ENCODE assay signal across 18 cellular contexts in genomic region chr9:130144703-130145102, GRCh38. TPM values are rescaled to one million over a fixed set of nuclear protein-coding genes. Genes with fewer than 3 reads are reported as not detected.
DNase-seq lines count a peak whose midpoint lies in the region; ATAC-seq, FAIRE-seq and TF ChIP-seq lines count a peak whose summit lies in the region.
"Had no signal": no experiment of that assay in that cellular context is flagged by ENCODE, and none has a peak within 500 bp of the region (broad histone marks: within the 10 kb centered on the region; RNA-seq: fewer than 3 reads in every experiment).

No MANE protein-coding gene starts in this region.

- H3K4me1 ChIP-seq in right atrium auricular region (peaks cover 0 to 18% of the 10 kb centered on the region in 2 donors), astrocyte (ENCODE audit: insufficient read depth, low read length) (peaks cover 12% of the 10 kb centered on the region), mucosa of descending colon (ENCODE audit: low read depth) (no peaks in the 10 kb centered on the region), thoracic aorta (ENCODE audit: control insufficient read depth in 1 of 2, low read depth in 2 of 2) (peaks cover 8 to 24% of the 10 kb centered on the region in 2 donors)

- H3K4me1 Mint-ChIP-seq in astrocyte (ENCODE audit: low read depth, unreplicated experiment) = peaks cover 33% of the 10 kb centered on the region

- FAIRE-seq in astrocyte (lab: Jason Lieb, UNC) = no peak

- no peaks in the 10 kb centered on the region for H3K36me3 ChIP-seq in right atrium auricular region
- H3K36me3 ChIP-seq in astrocyte (ENCODE audit: insufficient read depth, low read length) = no peaks in the 10 kb centered on the region
- H3K36me3 ChIP-seq in mucosa of descending colon (ENCODE audit: low read depth) = no peaks in the 10 kb centered on the region
- H3K36me3 ChIP-seq in thoracic aorta = no peaks in the 10 kb centered on the region
- H3K36me3 ChIP-seq: gastrocnemius medialis, tibial nerve had no signal

- DNase-seq in Right ventricle myocardium superior = peak; percentile 67
- no peak for DNase-seq in right atrium auricular region (ENCODE audit: low spot score)
- no peak for DNase-seq in astrocyte (ENCODE audit: low read depth)
- DNase-seq in mucosa of descending colon = peak in 1 of 3 donors; percentile 15
- no peak for DNase-seq in thoracic aorta (ENCODE audit: low spot score)
- no peak for DNase-seq in activated CD4-positive, alpha-beta T cell treated with anti-CD3 and anti-CD28 coated beads, Interleukin-2, amount 50 U/mL, for 1 hour
- DNase-seq in stimulated activated CD4-positive, alpha-beta T cell treated with anti-CD3 and anti-CD28 coated beads, Interleukin-12 subunit alpha, Interleukin-12 subunit beta, amount 100 ng/mL, for 4 hours = no peak
- DNase-seq: activated effector memory CD4-positive, alpha-beta T cell treated with Interleukin-2 at 50 U/mL for 16 hours; caudate nucleus; CD8-positive, alpha-beta T cell; EL; NCI-H526 treated with DMSO at 0.1 percent for 48 hours; nephron progenitor cell had no signal

- no peaks in the 10 kb centered on the region for H3K79me2 ChIP-seq in astrocyte (ENCODE audit: insufficient read depth, low read length)

- peaks cover 3% of the 10 kb centered on the region for H3K9me3 Mint-ChIP-seq in astrocyte (ENCODE audit: unreplicated experiment)
- H3K9me3 Mint-ChIP-seq: CD8-positive, alpha-beta T cell; nephron progenitor cell had no signal

- H3K4me3 ChIP-seq in right atrium auricular region (no peak overlapping the region), astrocyte (ENCODE audit: insufficient read depth, low read depth, low read length) (no peak overlapping the region), mucosa of descending colon (no peak overlapping the region), thoracic aorta (peak overlapping the region; percentile 61)
- H3K4me3 ChIP-seq: gastrocnemius medialis, SK-N-MC, tibial nerve had no signal

- H2AFZ ChIP-seq in astrocyte (ENCODE audit: low read depth, low read length) = no peak overlapping the region

- TF ChIP-seq CTCF in right atrium auricular region (IDR thresholded peaks at IDR 0.05) (no peak), astrocyte (IDR thresholded peaks at IDR 0.05; ENCODE audit: insufficient read depth, low read depth, low read length) (no peak), mucosa of descending colon (IDR thresholded peaks at IDR 0.05) (no peak), thoracic aorta (IDR thresholded peaks at IDR 0.05) (no peak)

- peak; percentile 89 for ATAC-seq in Right ventricle myocardium superior (ENCODE audit: poor library complexity)
- ATAC-seq in mucosa of descending colon = peak; percentile 61
- ATAC-seq in thoracic aorta (ENCODE audit: insufficient number of reproducible peaks, low FRiP score, low read depth) = no peak
- no peak for ATAC-seq in HG03039 (IDR thresholded peaks at IDR 0.05; ENCODE audit: unreplicated experiment)
- ATAC-seq: activated CD4-positive, CD25-positive, alpha-beta regulatory T cell treated with anti-CD3 and anti-CD28 coated beads, Interleukin-2, amount 50 U/mL, for 24 hours had no signal

- H3K27ac ChIP-seq in right atrium auricular region (no peak overlapping the region), astrocyte (ENCODE audit: low read depth, low read length) (no peak overlapping the region), thoracic aorta (no peak overlapping the region)
- H3K27ac ChIP-seq: gastrocnemius medialis, SK-N-MC, tibial nerve had no signal

- no peak overlapping the region for H3K4me3 Mint-ChIP-seq in astrocyte (ENCODE audit: unreplicated experiment)

- H3K36me3 Mint-ChIP-seq in astrocyte (ENCODE audit: low read depth, unreplicated experiment) = peaks cover 5% of the 10 kb centered on the region
- H3K36me3 Mint-ChIP-seq: CD8-positive, alpha-beta T cell had no signal

- H3K4me2 ChIP-seq in astrocyte (ENCODE audit: low read length) = peak overlapping the region; percentile 78

- H3K27me3 ChIP-seq in right atrium auricular region = no peaks in the 10 kb centered on the region
- H3K27me3 ChIP-seq in astrocyte (ENCODE audit: insufficient read depth, low read length) = no peaks in the 10 kb centered on the region
- H3K27me3 ChIP-seq in thoracic aorta (replicated peaks; ENCODE audit: insufficient read depth) = no peaks in the 10 kb centered on the region
- H3K27me3 ChIP-seq: gastrocnemius medialis had no signal

- H3K27ac Mint-ChIP-seq in astrocyte (ENCODE audit: unreplicated experiment) = no peak overlapping the region
- H3K27ac Mint-ChIP-seq: CD8-positive, alpha-beta T cell; nephron progenitor cell had no signal

- intact Hi-C loops in Right ventricle myocardium superior (cut with DNase I) (no loop called here), mucosa of descending colon (cut with DNase I, micrococcal nuclease) (no loop called here)

- no peaks in the 10 kb centered on the region for H4K20me1 ChIP-seq in astrocyte (ENCODE audit: insufficient read depth, low read length)

- no peaks in the 10 kb centered on the region for H3K9me3 ChIP-seq in right atrium auricular region
- no peaks in the 10 kb centered on the region for H3K9me3 ChIP-seq in astrocyte (ENCODE audit: insufficient read depth, low read depth, low read length)
- H3K9me3 ChIP-seq in mucosa of descending colon = no peaks in the 10 kb centered on the region
- H3K9me3 ChIP-seq in thoracic aorta = no peaks in the 10 kb centered on the region
- H3K9me3 ChIP-seq: gastrocnemius medialis, tibial nerve had no signal

- no peak overlapping the region for H3K9ac ChIP-seq in astrocyte (ENCODE audit: low read length)

- no peaks in the 10 kb centered on the region for H3K27me3 Mint-ChIP-seq in astrocyte (ENCODE audit: low read depth, unreplicated experiment)

RNA-seq across cellular contexts. Expression of gene NCS1, which starts 27.5 kb away (rescaled TPM):
- total RNA-seq in Right ventricle myocardium superior (5.0 TPM), right atrium auricular region (10 to 100 TPM in 1 of 2 donors, 1 to 10 TPM in 1; 4.5 to 26.1 TPM), astrocyte (119 and 126 TPM in 2 replicates), mucosa of descending colon (100 to 1,000 TPM in 1 of 3 donors, 10 to 100 TPM in 1, 1 to 10 TPM in 1; 4.1 to 196 (median 10.7) TPM), thoracic aorta (10 to 100 TPM; 50.8 to 58.3 TPM)

Comparison
In these comparisons a context has a peak if more than half of its experiments do, and no peak if none do; other contexts are left out.
1. ATAC-seq: peak in Right ventricle myocardium superior (single experiment) and mucosa of descending colon (single experiment); none in thoracic aorta (single experiment) and HG03039 (single experiment).